8 cellular contexts compared by ENCODE assay signal in the genomic region with DNA sequence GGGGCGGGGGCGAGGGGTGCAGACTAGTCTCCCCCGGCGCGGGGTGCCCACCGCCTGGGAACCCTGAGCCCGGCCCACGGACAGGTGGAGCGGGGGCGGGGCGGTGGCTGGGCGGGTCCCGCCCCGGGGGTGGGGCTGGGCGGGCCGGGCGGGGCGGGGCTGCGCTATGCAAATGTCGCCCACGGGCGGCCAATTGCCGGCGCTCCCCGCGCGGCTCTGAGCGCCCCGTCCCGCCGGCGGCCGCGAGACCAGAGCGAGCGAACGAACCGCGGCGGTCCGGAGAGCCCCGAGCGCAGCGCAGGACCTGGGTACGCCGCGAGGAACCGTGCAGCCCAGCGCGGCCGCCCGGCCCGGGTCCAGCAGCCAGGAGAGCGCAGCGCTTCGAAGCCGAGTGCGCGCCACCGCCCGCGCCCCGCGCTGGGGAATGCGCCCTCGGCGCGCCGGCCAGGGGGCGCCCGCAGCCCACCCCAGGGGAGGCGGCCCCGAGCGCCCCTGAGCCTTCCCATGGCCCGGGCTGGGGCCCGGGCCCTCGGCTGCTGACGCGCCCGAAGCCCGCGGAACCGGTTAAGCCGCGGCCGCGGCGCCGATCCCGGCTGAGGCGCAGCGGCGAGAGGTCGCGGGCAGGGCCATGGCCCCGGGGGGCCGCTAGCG. TPM values are rescaled to one million over a fixed set of nuclear protein-coding genes. Genes with fewer than 3 reads are reported as not detected.
A peak's percentile ranks its signal among the peaks of the same experiment; 100 is the strongest.
DNase-seq lines count a peak whose midpoint lies in the region; ATAC-seq and TF ChIP-seq lines count a peak whose summit lies in the region.

A gene (plus strand): TSS at position 485 of the 651 bp plus-strand sequence. CDS start 4,299 bp downstream, outside the sequence.

- peak within 1 kb of the TSS; percentile 82 for H3K4me3 Mint-ChIP-seq in activated CD4-positive, alpha-beta T cell treated with anti-CD3 and anti-CD28 coated beads, Interleukin-2, amount 10 ng/mL, durations not matched to agents 24 days and 14 days

- H3K4me1 Mint-ChIP-seq in activated CD4-positive, alpha-beta T cell treated with anti-CD3 and anti-CD28 coated beads, Interleukin-2, amount 10 ng/mL, durations not matched to agents 24 days and 14 days, result peaks cover 10% of the 10 kb centered on the region

- no peak within 1 kb of the TSS for H3K27ac ChIP-seq in duodenal mucosa (ENCODE audit: low read depth, low read length)
- peak within 1 kb of the TSS; percentile 72 for H3K27ac ChIP-seq in lower lobe of right lung

- H3K9me3 ChIP-seq in duodenal mucosa (ENCODE audit: control insufficient read depth in 1 of 2, low read length in 2 of 2), result no peaks in the 10 kb centered on the region
- H3K9me3 ChIP-seq in lower lobe of right lung, result no peaks in the 10 kb centered on the region

- H3K36me3 ChIP-seq in duodenal mucosa (ENCODE audit: control insufficient read depth in 1 of 2, insufficient read depth in 2 of 2, low read length in 2 of 2), result peaks cover 0 to 2% of the 10 kb centered on the region in 2 donors
- H3K36me3 ChIP-seq in lower lobe of right lung, result peaks cover under 1% of the 10 kb centered on the region

- peak; percentile 57 for ATAC-seq in GM21737 (IDR thresholded peaks at IDR 0.05; ENCODE audit: unreplicated experiment)
- ATAC-seq in lower lobe of right lung, result peak; percentile 90 to 92

- DNase-seq in ELR (ENCODE audit: low read depth), result peak; percentile 75
- peak; percentile 56 for DNase-seq in MV-4-11 (lab: John Stamatoyannopoulos, UW)
- peak; percentile 93 for DNase-seq in activated CD4-positive, alpha-beta T cell treated with anti-CD3 and anti-CD28 coated beads, Interleukin-2, amount 10 ng/mL, durations not matched to agents 24 days and 14 days
- peak; percentile 80 for DNase-seq in lower lobe of right lung
- peak; percentile 13 to 59 (median 33) for DNase-seq in stimulated activated CD4-positive, alpha-beta T cell treated with anti-CD3 and anti-CD28 coated beads, TNF-alpha, amount 100 ng/mL, for 48 hours (ENCODE audit: low read depth in 3 of 3)
- DNase-seq in HPDE6-E6E7 (ENCODE audit: extremely low spot score), result no peak

- peak within 1 kb of the TSS; percentile 56 to 75 for H3K9ac ChIP-seq in duodenal mucosa (ENCODE audit: low read depth in 1 of 2, low read length in 2 of 2)

- peaks cover 50% of the 10 kb centered on the region for H3K27me3 Mint-ChIP-seq in activated CD4-positive, alpha-beta T cell treated with anti-CD3 and anti-CD28 coated beads, Interleukin-2, amount 10 ng/mL, durations not matched to agents 24 days and 14 days

- intact Hi-C loops in activated CD4-positive, alpha-beta T cell treated with anti-CD3 and anti-CD28 coated beads, Interleukin-2, amount 10 ng/mL, durations not matched to agents 24 days and 14 days (cut with micrococcal nuclease), result no loop called here
- intact Hi-C loops in lower lobe of right lung (cut with DNase I), result no loop called here

- no peak for TF ChIP-seq CTCF in lower lobe of right lung (IDR thresholded peaks at IDR 0.05)

- H3K27ac Mint-ChIP-seq in activated CD4-positive, alpha-beta T cell treated with anti-CD3 and anti-CD28 coated beads, Interleukin-2, amount 10 ng/mL, durations not matched to agents 24 days and 14 days, result peak within 1 kb of the TSS; percentile 43

- H3K9me3 Mint-ChIP-seq in activated CD4-positive, alpha-beta T cell treated with anti-CD3 and anti-CD28 coated beads, Interleukin-2, amount 10 ng/mL, durations not matched to agents 24 days and 14 days, result no peaks in the 10 kb centered on the region

- H3K4me3 ChIP-seq in duodenal mucosa (ENCODE audit: low read depth in 1 of 2, low read length in 2 of 2) (peak within 1 kb of the TSS; percentile 73 to 78), lower lobe of right lung (peak within 1 kb of the TSS; percentile 63)

- no peaks in the 10 kb centered on the region for H3K27me3 ChIP-seq in duodenal mucosa (ENCODE audit: control insufficient read depth in 1 of 2, insufficient read depth in 2 of 2, low read length in 2 of 2)
- peaks cover 12% of the 10 kb centered on the region for H3K27me3 ChIP-seq in lower lobe of right lung (ENCODE audit: low read depth)

- H3K4me1 ChIP-seq in duodenal mucosa (ENCODE audit: control insufficient read depth in 1 of 2, insufficient read depth in 2 of 2, low read length in 2 of 2) (peaks cover 45 to 59% of the 10 kb centered on the region in 2 donors), lower lobe of right lung (peaks cover 41% of the 10 kb centered on the region)

- H3K36me3 Mint-ChIP-seq in activated CD4-positive, alpha-beta T cell treated with anti-CD3 and anti-CD28 coated beads, Interleukin-2, amount 10 ng/mL, durations not matched to agents 24 days and 14 days (ENCODE audit: low read depth), result no peaks in the 10 kb centered on the region

RNA-seq across cellular contexts. Expression of the gene that starts here (rescaled TPM):
- total RNA-seq in activated CD4-positive, alpha-beta T cell treated with anti-CD3 and anti-CD28 coated beads, Interleukin-2, amount 10 ng/mL, durations not matched to agents 24 days and 14 days, result 0.14 and 0.31 TPM in 2 replicates
- total RNA-seq in lower lobe of right lung, result 44.7 TPM

Comparison
In these comparisons a context has a peak if more than half of its experiments do, and no peak if none do; other contexts are left out.
1. RNA of the gene that starts here (total RNA-seq): 44.7 TPM in lower lobe of right lung (single experiment); 0.14 to 0.31 TPM in activated CD4-positive, alpha-beta T cell treated with anti-CD3 and anti-CD28 coated beads, Interleukin-2, amount 10 ng/mL, durations not matched to agents 24 days and 14 days; every median in the first group is over 10 times any median in the second.
2. Peak in DNase-seq in activated CD4-positive, alpha-beta T cell treated with anti-CD3 and anti-CD28 coated beads, Interleukin-2, amount 10 ng/mL, durations not matched to agents 24 days and 14 days; RNA of the gene not detected or under 1 TPM.